11 cellular contexts compared by ENCODE assay signal in genomic region chr7:927031-927671, GRCh38. TPM values are rescaled to one million over a fixed set of nuclear protein-coding genes. Genes with fewer than 3 reads are reported as not detected.
DNase-seq lines count a peak whose midpoint lies in the region; ATAC-seq, FAIRE-seq and TF ChIP-seq lines count a peak whose summit lies in the region.
"Had no signal": no experiment of that assay in that cellular context is flagged by ENCODE, and none has a peak within 500 bp of the region (broad histone marks: within the 10 kb centered on the region; RNA-seq: fewer than 3 reads in every experiment).

No MANE protein-coding gene starts in this region.

- CTCF ChIA-PET in CD8-positive, alpha-beta T cell (lab: Charles Lee), result interaction anchor here (0.9 kb wide), 1 partner anchor 18 kb away, joined by 3 read pairs; no protein-coding TSS in a partner anchor
- CTCF ChIA-PET in Panc1 (lab: Charles Lee), result no interaction called here

- intact Hi-C loops in CD8-positive, alpha-beta T cell (cut with DNase I, micrococcal nuclease), result no loop called here
- intact Hi-C loops in Panc1 (cut with micrococcal nuclease; ENCODE audit: unreplicated experiment) (no loop called here), left ventricle myocardium superior (cut with micrococcal nuclease) (no loop called here), pancreas (cut with DNase I) (no loop called here)

- no peaks in the 10 kb centered on the region for H3K36me3 Mint-ChIP-seq in CD8-positive, alpha-beta T cell

- peak overlapping the region; percentile 57 for H3K27ac Mint-ChIP-seq in CD8-positive, alpha-beta T cell
- H3K27ac Mint-ChIP-seq: T-helper 17 cell had no signal

- no peaks in the 10 kb centered on the region for H3K27me3 ChIP-seq in CD8-positive, alpha-beta T cell (ENCODE audit: insufficient read depth, low read length)
- H3K27me3 ChIP-seq in Panc1 (ENCODE audit: control insufficient read depth, insufficient read depth, low read length) (no peaks in the 10 kb centered on the region), pancreas (no peaks in the 10 kb centered on the region)

- peak in 2 of 7 experiments; percentile 4 to 18 for DNase-seq in CD8-positive, alpha-beta T cell
- DNase-seq in Panc1 (ENCODE audit: low read depth, low spot score), result no peak
- DNase-seq in left ventricle myocardium superior, result peak; percentile 16
- DNase-seq in pancreas, result peak in 4 of 6 donors; percentile 6 to 65 (median 24)
- no peak for DNase-seq in NCI-H510A (lab: John Stamatoyannopoulos, UW)
- DNase-seq in H4 (ENCODE audit: low spot score), result no peak
- DNase-seq in NK-92 (lab: John Stamatoyannopoulos, UW; ENCODE audit: unreplicated experiment), result no peak
- DNase-seq: NCI-H2029 treated with DMSO at 0.1 percent for 48 hours had no signal

- in situ Hi-C loops in Panc1 (cut with HindIII; ENCODE audit: low pct_unique_long_range_greater_than_20kb, low sequenced_read_pairs), result no loop called here

- POLR2A ChIA-PET in CD8-positive, alpha-beta T cell (lab: Charles Lee), result no interaction called here
- POLR2A ChIA-PET in Panc1 (lab: Charles Lee), result no interaction called here

- no peaks in the 10 kb centered on the region for H3K9me3 Mint-ChIP-seq in CD8-positive, alpha-beta T cell

- H3K9me3 ChIP-seq in CD8-positive, alpha-beta T cell (ENCODE audit: low read length), result no peaks in the 10 kb centered on the region
- no peaks in the 10 kb centered on the region for H3K9me3 ChIP-seq in Panc1 (ENCODE audit: control insufficient read depth, insufficient read depth, low read depth, low read length)
- H3K9me3 ChIP-seq in pancreas, result no peaks in the 10 kb centered on the region

- no peak overlapping the region for H3K4me3 Mint-ChIP-seq in CD8-positive, alpha-beta T cell
- H3K4me3 Mint-ChIP-seq: T-helper 17 cell had no signal

- H3K4me1 ChIP-seq in CD8-positive, alpha-beta T cell (ENCODE audit: insufficient read depth, low read length), result peaks cover 36% of the 10 kb centered on the region
- H3K4me1 ChIP-seq in Panc1 (ENCODE audit: control insufficient read depth, insufficient read depth, low read length) (peaks cover 28% of the 10 kb centered on the region), pancreas (no peaks in the 10 kb centered on the region)

- no TSS peak for BruUV-seq in Panc1 (replicated peaks; lab: Mats Ljungman, UMichigan)

- ATAC-seq in CD8-positive, alpha-beta T cell, result no peak
- ATAC-seq in Panc1, result peak; percentile 55
- no peak for ATAC-seq in left ventricle myocardium superior
- ATAC-seq in pancreas, result no peak
- no peak for ATAC-seq in HG03045 (IDR thresholded peaks at IDR 0.05; ENCODE audit: unreplicated experiment)
- ATAC-seq: T-helper 17 cell had no signal

- WGBS in pancreas, 2 donors, result 80 to 86% methylated on average over 21 of the region's 21 CpGs

- peaks cover 36% of the 10 kb centered on the region for H3K4me1 Mint-ChIP-seq in CD8-positive, alpha-beta T cell (ENCODE audit: low read depth)

- TF ChIP-seq CTCF in CD8-positive, alpha-beta T cell (IDR thresholded peaks at IDR 0.05), result no peak
- TF ChIP-seq CTCF in Panc1 (IDR thresholded peaks at IDR 0.05) (no peak), pancreas (IDR thresholded peaks at IDR 0.05) (no peak)

- no peaks in the 10 kb centered on the region for H3K36me3 ChIP-seq in CD8-positive, alpha-beta T cell (ENCODE audit: insufficient read depth, low read length)
- H3K36me3 ChIP-seq in Panc1 (ENCODE audit: control insufficient read depth, insufficient read depth, low read length), result no peaks in the 10 kb centered on the region
- H3K36me3 ChIP-seq in pancreas, result no peaks in the 10 kb centered on the region

- H3K27me3 Mint-ChIP-seq in CD8-positive, alpha-beta T cell (ENCODE audit: low read depth), result no peaks in the 10 kb centered on the region
- H3K27me3 Mint-ChIP-seq: T-helper 17 cell had no signal

- no peak overlapping the region for H3K4me3 ChIP-seq in CD8-positive, alpha-beta T cell (ENCODE audit: low read depth, low read length)
- H3K4me3 ChIP-seq in Panc1 (ENCODE audit: low read depth in 2 of 2, low read length in 2 of 2) (no peak overlapping the region), pancreas (no peak overlapping the region)

- no peak for FAIRE-seq in pancreas (lab: Jason Lieb, UNC)

- H3K27ac ChIP-seq in CD8-positive, alpha-beta T cell (ENCODE audit: low read depth, low read length), result no peak overlapping the region
- H3K27ac ChIP-seq in Panc1 (ENCODE audit: low read length) (peak overlapping the region; percentile 37), pancreas (no peak overlapping the region)

RNA-seq across cellular contexts. Expression of gene ADAP1, which starts 27.3 kb away (rescaled TPM):
- total RNA-seq in CD8-positive, alpha-beta T cell, result 10 to 100 TPM; 10.9 to 11.5 TPM
- 3.1 TPM for total RNA-seq in Panc1 (2021; ENCODE audit: unreplicated experiment)
- polyA plus RNA-seq in Panc1 (2012; ENCODE audit: insufficient read length), result 3.2 TPM
- total RNA-seq in left ventricle myocardium superior, result 10.2 TPM
- 10 to 100 TPM; 10.9 to 15.0 (median 13.7) TPM for total RNA-seq in pancreas
- 10 to 100 TPM; 15.5 to 41.2 TPM for polyA plus RNA-seq in pancreas
- 0.82 and 1.4 TPM in 2 replicates for total RNA-seq in H4 (2014; rRNA removed; shearing (Covaris generic))

RNA-seq across cellular contexts. Expression of gene COX19, which starts 48.2 kb away (rescaled TPM):
- total RNA-seq in CD8-positive, alpha-beta T cell, result 10 to 100 TPM; 40.3 to 42.4 TPM
- total RNA-seq in Panc1 (2021; ENCODE audit: unreplicated experiment) (14.4 TPM), left ventricle myocardium superior (9.6 TPM), pancreas (1 to 10 TPM; 4.2 to 8.6 (median 6.0) TPM)
- 7.7 TPM for polyA plus RNA-seq in Panc1 (2012; ENCODE audit: insufficient read length)
- 1 to 10 TPM; 7.5 to 9.1 TPM for polyA plus RNA-seq in pancreas
- total RNA-seq in H4 (2014; rRNA removed; shearing (Covaris generic)), result 8.3 and 10.2 TPM in 2 replicates

RNA-seq across cellular contexts. Expression of gene GET4, which starts 50.8 kb away (rescaled TPM):
- total RNA-seq in CD8-positive, alpha-beta T cell, result 10 to 100 TPM; 75.4 to 83.1 TPM
- 90.9 TPM for total RNA-seq in Panc1 (2021; ENCODE audit: unreplicated experiment)
- polyA plus RNA-seq in Panc1 (2012; ENCODE audit: insufficient read length), result 99.5 TPM
- total RNA-seq in left ventricle myocardium superior, result 20.6 TPM
- 10 to 100 TPM; 13.1 to 23.8 (median 19.9) TPM for total RNA-seq in pancreas
- polyA plus RNA-seq in pancreas, result 10 to 100 TPM; 52.6 to 94.5 TPM
- 42.0 and 50.6 TPM in 2 replicates for total RNA-seq in H4 (2014; rRNA removed; shearing (Covaris generic))

RNA-seq across cellular contexts. Expression of gene CYP2W1, which starts 55.8 kb away (rescaled TPM):
- total RNA-seq in CD8-positive, alpha-beta T cell, result not detected
- total RNA-seq in Panc1 (2021; ENCODE audit: unreplicated experiment) (0.74 TPM), left ventricle myocardium superior (not detected), pancreas (under 1 TPM in 5 of 6 donors, not detected in 1; 0.12 to 0.59 (median 0.32) TPM)
- polyA plus RNA-seq in Panc1 (2012; ENCODE audit: insufficient read length), result 0.63 TPM
- polyA plus RNA-seq in pancreas, result under 1 TPM; 0.54 to 0.76 TPM
- total RNA-seq in H4 (2014; rRNA removed; shearing (Covaris generic)), result not detected in 2 replicates
- total RNA-seq: glomerular endothelial cell, T-helper 17 cell had no signal

Comparison
In these comparisons a context has a peak if more than half of its experiments do, and no peak if none do; other contexts are left out.
1. DNase-seq: peak in left ventricle myocardium superior (single experiment) and pancreas (4 of 6); none in Panc1 (single experiment), NCI-H510A (single experiment), H4 (single experiment) and NK-92 (single experiment).